In the genomic region with DNA sequence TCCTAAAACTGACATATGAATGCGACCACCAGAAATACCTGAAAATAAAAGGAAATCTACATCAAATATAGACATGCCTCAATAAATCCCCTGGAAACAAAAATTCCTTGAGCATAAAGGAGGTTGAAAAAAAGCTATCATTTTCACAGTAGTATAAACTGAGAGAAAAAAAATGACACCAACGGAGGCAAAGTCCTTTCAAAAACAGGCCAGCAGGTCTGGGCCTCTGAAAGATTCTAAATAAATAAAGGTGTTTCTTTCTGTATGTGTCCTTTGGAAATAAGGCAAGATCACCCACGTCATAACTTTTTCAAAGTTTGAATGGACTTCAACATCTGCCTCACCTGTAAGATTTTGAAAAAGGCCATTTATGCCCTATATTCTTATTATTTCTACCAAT, we compare ENCODE assay signal across 28 cellular contexts. TPM values are rescaled to one million over a fixed set of nuclear protein-coding genes. Genes with fewer than 3 reads are reported as not detected.
"Had no signal": no experiment of that assay in that cellular context is flagged by ENCODE, and none has a peak within 500 bp of the region (broad histone marks: within the 10 kb centered on the region; RNA-seq: fewer than 3 reads in every experiment).

No MANE protein-coding gene starts in this region.

- H3K27me3 ChIP-seq: brain microvascular endothelial cell, esophagus muscularis mucosa, foreskin keratinocyte, gastrocnemius medialis, heart left ventricle had no signal

- ATAC-seq: activated CD4-positive, CD25-positive, alpha-beta regulatory T cell treated with anti-CD3 and anti-CD28 coated beads, Interleukin-2, amount 50 U/mL, for 24 hours; activated CD8-positive, alpha-beta T cell treated with anti-CD3 and anti-CD28 coated beads for 36 hours; activated T-cell treated with anti-CD3 and anti-CD28 coated beads, Interleukin-2, amount 50 U/mL, for 4 hours; activated T-helper 17 cell treated with anti-CD3 and anti-CD28 coated beads, Interleukin-2, amount 50 U/mL, for 72 hours; effector memory CD8-positive, alpha-beta T cell; foreskin keratinocyte; gastrocnemius medialis; heart left ventricle had no signal

- H3K4me3 ChIP-seq: esophagus muscularis mucosa, gastrocnemius medialis, heart left ventricle had no signal

- H3K27ac ChIP-seq: brain microvascular endothelial cell, esophagus muscularis mucosa, foreskin keratinocyte, gastrocnemius medialis, heart left ventricle, WERI-Rb-1 had no signal

- H3K9me3 ChIP-seq: esophagus muscularis mucosa, gastrocnemius medialis, heart left ventricle had no signal

- DNase-seq: activated B cell treated with CpG ODN at 0.5 μM for 24 hours; activated CD4-positive, alpha-beta T cell treated with anti-CD3 and anti-CD28 coated beads for 48 hours; activated CD4-positive, alpha-beta T cell treated with anti-CD3 and anti-CD28 coated beads, Interleukin-2, amount 50 U/mL, for 1 hour; activated CD4-positive, alpha-beta T cell treated with anti-CD3 and anti-CD28 coated beads, Interleukin-2, amount 50 U/mL, for 48 hours; activated CD8-positive, alpha-beta memory T cell treated with anti-CD3 and anti-CD28 coated beads for 24 hours; activated CD8-positive, alpha-beta T cell treated with anti-CD3 and anti-CD28 coated beads for 36 hours; activated effector memory CD4-positive, alpha-beta T cell treated with Interleukin-2 at 50 U/mL for 16 hours; activated gamma-delta T cell treated with Interleukin-2 at 50 U/mL for 16 hours; activated naive CD4-positive, alpha-beta T cell treated with anti-CD3 and anti-CD28 coated beads, Interleukin-2, amount 50 U/mL, for 16 hours; activated naive CD4-positive, alpha-beta T cell treated with Interleukin-2 at 50 U/mL for 16 hours; activated T-cell treated with anti-CD3 and anti-CD28 coated beads, Interleukin-2, amount 50 U/mL, for 4 hours; amniotic stem cell; anterior cingulate cortex; brain microvascular endothelial cell; cortex of kidney; dermis blood vessel endothelial cell; effector CD4-positive, alpha-beta T cell; effector memory CD8-positive, alpha-beta T cell; erythroblast; foreskin keratinocyte; gastrocnemius medialis; glutamatergic neuron; heart left ventricle; T1000; WERI-Rb-1 had no signal

RNA-seq across cellular contexts. Expression of gene CILP, which starts 31.1 kb away (rescaled TPM):
- total RNA-seq: activated CD8-positive, alpha-beta T cell treated with anti-CD3 and anti-CD28 coated beads for 36 hours; dermis blood vessel endothelial cell; foreskin keratinocyte had no signal
- polyA plus RNA-seq: foreskin keratinocyte had no signal
